ENCODE assay signal across 1 cellular context in the genomic region with DNA sequence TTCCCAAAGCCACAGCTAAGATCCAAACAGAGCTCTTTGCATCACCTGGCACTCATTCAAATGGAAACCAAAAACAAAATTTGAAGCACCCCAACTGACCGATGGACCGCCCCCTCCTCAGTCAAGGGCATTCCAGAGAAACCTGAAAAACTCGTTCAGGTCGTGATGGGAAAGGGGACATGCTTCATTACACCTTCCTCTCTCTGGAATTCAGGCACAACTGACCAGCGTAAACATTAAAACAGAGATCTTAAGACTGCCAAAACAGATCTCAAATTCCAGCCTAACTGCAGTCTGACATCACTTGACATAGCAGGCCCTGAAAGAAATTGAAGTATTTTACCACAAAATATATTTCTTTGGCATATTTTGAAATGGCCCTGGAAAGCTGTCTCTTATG.
TF ChIP-seq lines count a peak whose summit lies in the region.

No MANE protein-coding gene starts in this region.

TF ChIP-seq in GM23338, 12 proteins besides CTCF, POLR2A, EP300 and RAD21 (continued from another document):
- TF ChIP-seq, protein P1, sequence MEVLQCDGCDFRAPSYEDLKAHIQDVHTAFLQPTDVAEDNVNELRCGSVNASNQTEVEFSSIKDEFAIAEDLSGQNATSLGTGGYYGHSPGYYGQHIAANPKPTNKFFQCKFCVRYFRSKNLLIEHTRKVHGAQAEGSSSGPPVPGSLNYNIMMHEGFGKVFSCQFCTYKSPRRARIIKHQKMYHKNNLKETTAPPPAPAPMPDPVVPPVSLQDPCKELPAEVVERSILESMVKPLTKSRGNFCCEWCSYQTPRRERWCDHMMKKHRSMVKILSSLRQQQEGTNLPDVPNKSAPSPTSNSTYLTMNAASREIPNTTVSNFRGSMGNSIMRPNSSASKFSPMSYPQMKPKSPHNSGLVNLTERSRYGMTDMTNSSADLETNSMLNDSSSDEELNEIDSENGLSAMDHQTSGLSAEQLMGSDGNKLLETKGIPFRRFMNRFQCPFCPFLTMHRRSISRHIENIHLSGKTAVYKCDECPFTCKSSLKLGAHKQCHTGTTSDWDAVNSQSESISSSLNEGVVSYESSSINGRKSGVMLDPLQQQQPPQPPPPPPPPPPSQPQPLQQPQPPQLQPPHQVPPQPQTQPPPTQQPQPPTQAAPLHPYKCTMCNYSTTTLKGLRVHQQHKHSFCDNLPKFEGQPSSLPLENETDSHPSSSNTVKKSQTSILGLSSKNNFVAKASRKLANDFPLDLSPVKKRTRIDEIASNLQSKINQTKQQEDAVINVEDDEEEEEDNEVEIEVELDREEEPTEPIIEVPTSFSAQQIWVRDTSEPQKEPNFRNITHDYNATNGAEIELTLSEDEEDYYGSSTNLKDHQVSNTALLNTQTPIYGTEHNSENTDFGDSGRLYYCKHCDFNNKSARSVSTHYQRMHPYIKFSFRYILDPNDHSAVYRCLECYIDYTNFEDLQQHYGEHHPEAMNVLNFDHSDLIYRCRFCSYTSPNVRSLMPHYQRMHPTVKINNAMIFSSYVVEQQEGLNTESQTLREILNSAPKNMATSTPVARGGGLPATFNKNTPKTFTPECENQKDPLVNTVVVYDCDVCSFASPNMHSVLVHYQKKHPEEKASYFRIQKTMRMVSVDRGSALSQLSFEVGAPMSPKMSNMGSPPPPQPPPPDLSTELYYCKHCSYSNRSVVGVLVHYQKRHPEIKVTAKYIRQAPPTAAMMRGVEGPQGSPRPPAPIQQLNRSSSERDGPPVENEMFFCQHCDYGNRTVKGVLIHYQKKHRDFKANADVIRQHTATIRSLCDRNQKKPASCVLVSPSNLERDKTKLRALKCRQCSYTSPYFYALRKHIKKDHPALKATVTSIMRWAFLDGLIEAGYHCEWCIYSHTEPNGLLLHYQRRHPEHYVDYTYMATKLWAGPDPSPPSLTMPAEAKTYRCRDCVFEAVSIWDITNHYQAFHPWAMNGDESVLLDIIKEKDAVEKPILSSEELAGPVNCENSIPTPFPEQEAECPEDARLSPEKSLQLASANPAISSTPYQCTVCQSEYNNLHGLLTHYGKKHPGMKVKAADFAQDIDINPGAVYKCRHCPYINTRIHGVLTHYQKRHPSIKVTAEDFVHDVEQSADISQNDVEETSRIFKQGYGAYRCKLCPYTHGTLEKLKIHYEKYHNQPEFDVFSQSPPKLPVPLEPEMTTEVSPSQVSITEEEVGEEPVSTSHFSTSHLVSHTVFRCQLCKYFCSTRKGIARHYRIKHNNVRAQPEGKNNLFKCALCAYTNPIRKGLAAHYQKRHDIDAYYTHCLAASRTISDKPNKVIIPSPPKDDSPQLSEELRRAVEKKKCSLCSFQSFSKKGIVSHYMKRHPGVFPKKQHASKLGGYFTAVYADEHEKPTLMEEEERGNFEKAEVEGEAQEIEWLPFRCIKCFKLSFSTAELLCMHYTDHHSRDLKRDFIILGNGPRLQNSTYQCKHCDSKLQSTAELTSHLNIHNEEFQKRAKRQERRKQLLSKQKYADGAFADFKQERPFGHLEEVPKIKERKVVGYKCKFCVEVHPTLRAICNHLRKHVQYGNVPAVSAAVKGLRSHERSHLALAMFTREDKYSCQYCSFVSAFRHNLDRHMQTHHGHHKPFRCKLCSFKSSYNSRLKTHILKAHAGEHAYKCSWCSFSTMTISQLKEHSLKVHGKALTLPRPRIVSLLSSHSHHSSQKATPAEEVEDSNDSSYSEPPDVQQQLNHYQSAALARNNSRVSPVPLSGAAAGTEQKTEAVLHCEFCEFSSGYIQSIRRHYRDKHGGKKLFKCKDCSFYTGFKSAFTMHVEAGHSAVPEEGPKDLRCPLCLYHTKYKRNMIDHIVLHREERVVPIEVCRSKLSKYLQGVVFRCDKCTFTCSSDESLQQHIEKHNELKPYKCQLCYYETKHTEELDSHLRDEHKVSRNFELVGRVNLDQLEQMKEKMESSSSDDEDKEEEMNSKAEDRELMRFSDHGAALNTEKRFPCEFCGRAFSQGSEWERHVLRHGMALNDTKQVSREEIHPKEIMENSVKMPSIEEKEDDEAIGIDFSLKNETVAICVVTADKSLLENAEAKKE (CRISPR knock-in tag; IDR thresholded peaks at IDR 0.05), result no peak; the same call in 1 of the 2 replicates
